21 cellular contexts compared by ENCODE assay signal in genomic region chr5:59139695-59140094, GRCh38.
"Had no signal": no experiment of that assay in that cellular context is flagged by ENCODE, and none has a peak within 500 bp of the region (broad histone marks: within the 10 kb centered on the region; RNA-seq: fewer than 3 reads in every experiment).

No MANE protein-coding gene starts in this region.

- H3K27ac Mint-ChIP-seq: activated naive CD4-positive, alpha-beta T cell treated with anti-CD3 and anti-CD28 coated beads, Interleukin-2, amount 50 U/mL, for 24 hours; activated T-cell treated with anti-CD3 and anti-CD28 coated beads, Interleukin-2, amount 50 U/mL, for 72 hours; mesothelial cell of epicardium; nephron progenitor cell had no signal

- H3K36me3 ChIP-seq: adrenal gland, left lung, sigmoid colon, spleen, tibial nerve had no signal

- H3K4me3 ChIP-seq: adrenal gland, left lung, sigmoid colon, spleen, tibial nerve had no signal

- H3K27ac ChIP-seq: adrenal gland, left lung, sigmoid colon, spleen, tibial nerve had no signal

- FAIRE-seq: astrocyte, bronchial epithelial cell, frontal cortex, kidney, urothelium cell line had no signal

- H3K4me1 ChIP-seq: adrenal gland, left lung, spleen had no signal

- H3K27me3 Mint-ChIP-seq: activated naive CD4-positive, alpha-beta T cell treated with anti-CD3 and anti-CD28 coated beads, Interleukin-2, amount 50 U/mL, for 24 hours had no signal

- H3K27me3 ChIP-seq: adrenal gland, left lung, sigmoid colon, spleen, tibial nerve had no signal

- H3K9me3 ChIP-seq: adrenal gland, left lung, sigmoid colon, spleen, tibial nerve had no signal

- H3K9me3 Mint-ChIP-seq: activated naive CD4-positive, alpha-beta T cell treated with anti-CD3 and anti-CD28 coated beads, Interleukin-2, amount 50 U/mL, for 24 hours; activated T-cell treated with anti-CD3 and anti-CD28 coated beads, Interleukin-2, amount 50 U/mL, for 72 hours; mesothelial cell of epicardium; nephron progenitor cell had no signal

- ATAC-seq: activated T-cell treated with anti-CD3 and anti-CD28 coated beads, Interleukin-2, amount 50 U/mL, for 72 hours; left lung had no signal

- DNase-seq: activated gamma-delta T cell; activated T-cell treated with anti-CD3 and anti-CD28 coated beads, Interleukin-2, amount 50 U/mL, for 72 hours; adrenal gland; cerebellar nuclear complex; effector CD4-positive, alpha-beta T cell; head of caudate nucleus; kidney; left lung; nephron progenitor cell; nucleus accumbens; sigmoid colon; spleen; stimulated activated naive CD4-positive, alpha-beta T cell treated with Interleukin-2 at 50 U/mL for 16 hours; substantia nigra had no signal

- H3K4me1 Mint-ChIP-seq: activated naive CD4-positive, alpha-beta T cell treated with anti-CD3 and anti-CD28 coated beads, Interleukin-2, amount 50 U/mL, for 24 hours had no signal

- H3K4me3 Mint-ChIP-seq: activated naive CD4-positive, alpha-beta T cell treated with anti-CD3 and anti-CD28 coated beads, Interleukin-2, amount 50 U/mL, for 24 hours; activated T-cell treated with anti-CD3 and anti-CD28 coated beads, Interleukin-2, amount 50 U/mL, for 72 hours; mesothelial cell of epicardium; nephron progenitor cell had no signal

- H3K36me3 Mint-ChIP-seq: activated naive CD4-positive, alpha-beta T cell treated with anti-CD3 and anti-CD28 coated beads, Interleukin-2, amount 50 U/mL, for 24 hours had no signal
